ENCODE assay signal across 1 cellular context in the genomic region with DNA sequence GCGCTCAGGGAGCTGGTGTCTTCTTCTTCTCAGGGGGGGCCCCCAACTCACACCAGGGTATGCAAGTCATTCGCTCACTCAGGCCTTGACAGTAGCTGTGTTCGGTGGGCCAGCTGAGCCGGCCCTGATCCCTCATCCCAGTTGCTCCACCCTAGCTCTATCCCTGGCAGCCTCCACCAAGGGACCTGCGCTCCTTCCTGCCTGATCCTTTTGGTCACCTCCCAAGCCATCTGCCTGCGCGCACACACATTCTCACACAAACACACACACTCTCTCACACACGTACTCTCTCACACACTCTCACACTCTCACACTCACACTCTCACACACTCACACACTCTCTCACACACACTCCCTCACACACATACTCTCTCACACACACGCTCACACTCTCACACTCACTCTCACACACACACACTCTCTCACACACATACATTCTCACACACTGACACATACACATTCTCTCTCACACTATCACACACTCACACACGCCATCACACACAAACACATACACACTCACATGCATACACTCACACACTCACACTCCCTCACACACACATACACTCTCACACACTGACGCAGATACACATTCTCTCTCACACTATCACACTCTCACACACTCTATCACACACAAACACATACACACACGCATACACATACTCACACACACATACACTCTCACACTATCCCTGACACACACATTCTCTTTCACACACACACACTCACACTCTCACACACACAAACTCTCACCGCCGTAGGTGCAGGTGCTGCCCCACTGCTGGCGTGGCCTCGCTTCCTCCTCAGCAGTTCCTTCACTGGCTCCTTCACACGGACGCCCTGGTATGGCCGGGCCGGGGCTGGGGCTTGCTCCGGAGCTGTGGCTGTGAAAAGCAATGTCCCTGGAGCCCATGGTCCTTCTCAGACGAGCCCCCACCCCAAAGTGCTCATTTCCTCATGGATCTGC.
TF ChIP-seq lines count a peak whose summit lies in the region.

No MANE protein-coding gene starts in this region.

TF ChIP-seq in WTC11, 78 proteins besides CTCF, POLR2A, EP300 and RAD21 (continued from another document):
- TF ChIP-seq, protein P1, sequence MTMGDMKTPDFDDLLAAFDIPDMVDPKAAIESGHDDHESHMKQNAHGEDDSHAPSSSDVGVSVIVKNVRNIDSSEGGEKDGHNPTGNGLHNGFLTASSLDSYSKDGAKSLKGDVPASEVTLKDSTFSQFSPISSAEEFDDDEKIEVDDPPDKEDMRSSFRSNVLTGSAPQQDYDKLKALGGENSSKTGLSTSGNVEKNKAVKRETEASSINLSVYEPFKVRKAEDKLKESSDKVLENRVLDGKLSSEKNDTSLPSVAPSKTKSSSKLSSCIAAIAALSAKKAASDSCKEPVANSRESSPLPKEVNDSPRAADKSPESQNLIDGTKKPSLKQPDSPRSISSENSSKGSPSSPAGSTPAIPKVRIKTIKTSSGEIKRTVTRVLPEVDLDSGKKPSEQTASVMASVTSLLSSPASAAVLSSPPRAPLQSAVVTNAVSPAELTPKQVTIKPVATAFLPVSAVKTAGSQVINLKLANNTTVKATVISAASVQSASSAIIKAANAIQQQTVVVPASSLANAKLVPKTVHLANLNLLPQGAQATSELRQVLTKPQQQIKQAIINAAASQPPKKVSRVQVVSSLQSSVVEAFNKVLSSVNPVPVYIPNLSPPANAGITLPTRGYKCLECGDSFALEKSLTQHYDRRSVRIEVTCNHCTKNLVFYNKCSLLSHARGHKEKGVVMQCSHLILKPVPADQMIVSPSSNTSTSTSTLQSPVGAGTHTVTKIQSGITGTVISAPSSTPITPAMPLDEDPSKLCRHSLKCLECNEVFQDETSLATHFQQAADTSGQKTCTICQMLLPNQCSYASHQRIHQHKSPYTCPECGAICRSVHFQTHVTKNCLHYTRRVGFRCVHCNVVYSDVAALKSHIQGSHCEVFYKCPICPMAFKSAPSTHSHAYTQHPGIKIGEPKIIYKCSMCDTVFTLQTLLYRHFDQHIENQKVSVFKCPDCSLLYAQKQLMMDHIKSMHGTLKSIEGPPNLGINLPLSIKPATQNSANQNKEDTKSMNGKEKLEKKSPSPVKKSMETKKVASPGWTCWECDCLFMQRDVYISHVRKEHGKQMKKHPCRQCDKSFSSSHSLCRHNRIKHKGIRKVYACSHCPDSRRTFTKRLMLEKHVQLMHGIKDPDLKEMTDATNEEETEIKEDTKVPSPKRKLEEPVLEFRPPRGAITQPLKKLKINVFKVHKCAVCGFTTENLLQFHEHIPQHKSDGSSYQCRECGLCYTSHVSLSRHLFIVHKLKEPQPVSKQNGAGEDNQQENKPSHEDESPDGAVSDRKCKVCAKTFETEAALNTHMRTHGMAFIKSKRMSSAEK (CRISPR knock-in tag; IDR thresholded peaks at IDR 0.05; ENCODE audit: borderline replicate concordance) = no peak
- TF ChIP-seq CREM (CRISPR knock-in tag; IDR thresholded peaks at IDR 0.05) (no peak), NFYB (CRISPR knock-in tag; conservative IDR thresholded peaks at IDR 0.05; ENCODE audit: low read depth) (no peak), ATF3 (CRISPR knock-in tag; conservative IDR thresholded peaks at IDR 0.05) (no peak), ZNF425 (CRISPR knock-in tag; conservative IDR thresholded peaks at IDR 0.05) (no peak), NFATC4 (CRISPR knock-in tag; IDR thresholded peaks at IDR 0.05) (no peak)
